ENCODE assay signal across 17 cellular contexts in the genomic region with DNA sequence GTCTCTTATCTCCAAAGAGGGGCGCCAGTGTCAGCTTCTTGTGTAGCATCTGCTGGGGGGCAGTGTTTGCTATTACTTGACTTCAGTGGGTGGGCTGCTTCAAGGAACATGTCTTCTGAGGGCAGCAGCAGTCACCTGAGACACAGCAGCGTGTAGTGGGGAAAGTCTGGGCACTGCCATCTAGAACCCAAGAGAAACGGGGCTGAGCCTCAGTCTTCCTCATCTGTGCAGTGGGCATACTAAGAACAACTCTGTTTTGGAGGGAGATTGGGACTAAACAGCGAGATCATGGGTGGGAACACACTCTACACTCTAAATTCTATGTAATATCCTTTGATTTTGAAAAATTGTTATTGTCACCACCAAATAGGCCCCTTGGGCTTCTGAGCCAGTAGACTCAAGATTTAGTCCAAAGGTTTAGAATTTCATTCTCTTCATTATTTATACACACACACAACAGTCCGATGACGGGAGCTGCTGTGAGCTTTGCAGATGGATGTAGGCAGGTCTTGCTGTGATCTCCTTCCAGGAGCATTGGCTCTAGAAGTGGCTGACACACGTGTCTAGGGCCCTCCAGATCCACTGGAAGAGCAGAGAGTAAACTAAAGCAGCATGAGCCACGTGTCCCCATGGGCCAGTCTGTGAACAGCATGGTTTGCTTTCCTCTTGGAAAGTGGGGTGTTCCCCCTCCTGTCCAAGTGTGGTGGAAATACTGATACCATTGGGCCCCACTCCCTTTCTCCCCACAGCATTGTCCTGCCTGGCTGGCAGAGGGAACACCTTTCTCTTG. TPM values are rescaled to one million over a fixed set of nuclear protein-coding genes. Genes with fewer than 3 reads are reported as not detected.
DNase-seq lines count a peak whose midpoint lies in the region; ATAC-seq and TF ChIP-seq lines count a peak whose summit lies in the region.
"Had no signal": no experiment of that assay in that cellular context is flagged by ENCODE, and none has a peak within 500 bp of the region (broad histone marks: within the 10 kb centered on the region; RNA-seq: fewer than 3 reads in every experiment).

No MANE protein-coding gene starts in this region.

- no peak overlapping the region for H3K27ac ChIP-seq in CD8-positive, alpha-beta T cell (ENCODE audit: low read depth, low read length)
- H3K27ac ChIP-seq in OCI-LY7 (ENCODE audit: low read depth, low read length, poor library complexity, severe bottlenecking), result no peak overlapping the region

- no peak for DNase-seq in CD8-positive, alpha-beta T cell
- no peak for DNase-seq in immature natural killer cell
- DNase-seq in osteocyte (ENCODE audit: extremely low spot score, unreplicated experiment), result no peak
- no peak for DNase-seq in HCEC 1CT
- DNase-seq in activated CD4-positive, alpha-beta memory T cell treated with anti-CD3 and anti-CD28 coated beads for 36 hours, result no peak
- no peak for DNase-seq in MG63
- DNase-seq in OCI-LY7 (ENCODE audit: low spot score), result no peak
- DNase-seq: CD8-positive, alpha-beta memory T cell; EL; KBM-7; NCI-H1092; NCI-H1694; NCI-H2171; SHP77 had no signal

- H3K9me3 ChIP-seq in CD8-positive, alpha-beta T cell (ENCODE audit: low read length), result no peaks in the 10 kb centered on the region
- H3K9me3 ChIP-seq in Loucy (ENCODE audit: insufficient read depth, low read depth, low read length) (no peaks in the 10 kb centered on the region), MG63 (no peaks in the 10 kb centered on the region), OCI-LY7 (ENCODE audit: low read length) (no peaks in the 10 kb centered on the region)

- H3K9me2 ChIP-seq in Loucy (replicated peaks; ENCODE audit: low read depth, low read length) (no peaks in the 10 kb centered on the region), OCI-LY7 (ENCODE audit: insufficient read depth, low read length) (no peaks in the 10 kb centered on the region)

- peaks cover 3% of the 10 kb centered on the region for H3K27me3 Mint-ChIP-seq in CD8-positive, alpha-beta T cell (ENCODE audit: low read depth)
- H3K27me3 Mint-ChIP-seq in immature natural killer cell (ENCODE audit: low read depth in 3 of 3) (peaks cover 3 to 10% (median 4%) of the 10 kb centered on the region in 3 donors), osteocyte (ENCODE audit: unreplicated experiment) (no peaks in the 10 kb centered on the region)
- no peaks in the 10 kb centered on the region for H3K27me3 Mint-ChIP-seq in activated CD4-positive, alpha-beta memory T cell treated with anti-CD3 and anti-CD28 coated beads for 36 hours
- H3K27me3 Mint-ChIP-seq: B cell had no signal

- H3K9me3 Mint-ChIP-seq in CD8-positive, alpha-beta T cell, result no peaks in the 10 kb centered on the region
- H3K9me3 Mint-ChIP-seq in immature natural killer cell (no peaks in the 10 kb centered on the region), osteocyte (ENCODE audit: unreplicated experiment) (no peaks in the 10 kb centered on the region)
- H3K9me3 Mint-ChIP-seq in activated CD4-positive, alpha-beta memory T cell treated with anti-CD3 and anti-CD28 coated beads for 36 hours, result no peaks in the 10 kb centered on the region
- H3K9me3 Mint-ChIP-seq: CD8-positive, alpha-beta memory T cell had no signal

- no peaks in the 10 kb centered on the region for H4K20me1 ChIP-seq in Loucy (ENCODE audit: insufficient read depth, low read length, poor library complexity, severe bottlenecking)
- H4K20me1 ChIP-seq in OCI-LY7 (ENCODE audit: insufficient read depth, low read length), result no peaks in the 10 kb centered on the region

- no peak overlapping the region for H3K4me3 Mint-ChIP-seq in CD8-positive, alpha-beta T cell
- H3K4me3 Mint-ChIP-seq in immature natural killer cell (peak overlapping the region in 3 of 5 donors; percentile 2 to 32 (median 8)), osteocyte (ENCODE audit: unreplicated experiment) (no peak overlapping the region)
- no peak overlapping the region for H3K4me3 Mint-ChIP-seq in activated CD4-positive, alpha-beta memory T cell treated with anti-CD3 and anti-CD28 coated beads for 36 hours
- H3K4me3 Mint-ChIP-seq: B cell had no signal

- H3K4me2 ChIP-seq in Loucy (ENCODE audit: low read depth, low read length, poor library complexity, severe bottlenecking), result no peak overlapping the region
- H3K4me2 ChIP-seq in OCI-LY7 (ENCODE audit: low read length), result no peak overlapping the region

- no peak overlapping the region for H3K9ac ChIP-seq in Loucy (ENCODE audit: low read depth, low read length, poor library complexity, severe bottlenecking)

- H3K36me3 ChIP-seq in CD8-positive, alpha-beta T cell (ENCODE audit: insufficient read depth, low read length), result no peaks in the 10 kb centered on the region
- H3K36me3 ChIP-seq in Loucy (ENCODE audit: insufficient read depth, low read length), result peaks cover 89% of the 10 kb centered on the region
- no peaks in the 10 kb centered on the region for H3K36me3 ChIP-seq in MG63
- H3K36me3 ChIP-seq in OCI-LY7 (ENCODE audit: insufficient read depth, low read length), result no peaks in the 10 kb centered on the region

- peak overlapping the region; percentile 49 for H3K27ac Mint-ChIP-seq in CD8-positive, alpha-beta T cell
- peak overlapping the region; percentile 73 to 93 (median 84) for H3K27ac Mint-ChIP-seq in immature natural killer cell
- peak overlapping the region; percentile 99 for H3K27ac Mint-ChIP-seq in osteocyte (ENCODE audit: unreplicated experiment)
- no peak overlapping the region for H3K27ac Mint-ChIP-seq in activated CD4-positive, alpha-beta memory T cell treated with anti-CD3 and anti-CD28 coated beads for 36 hours
- H3K27ac Mint-ChIP-seq: B cell had no signal

- no peak for ATAC-seq in CD8-positive, alpha-beta T cell
- ATAC-seq: SK-N-SH treated with all-trans-retinoic acid at 6 μM for 48 hours had no signal

- H3K4me1 Mint-ChIP-seq in CD8-positive, alpha-beta T cell (ENCODE audit: low read depth), result peaks cover 9% of the 10 kb centered on the region
- H3K4me1 Mint-ChIP-seq in immature natural killer cell (peaks cover 69 to 89% of the 10 kb centered on the region in 2 donors), osteocyte (ENCODE audit: unreplicated experiment) (peaks cover 71% of the 10 kb centered on the region)
- peaks cover 9% of the 10 kb centered on the region for H3K4me1 Mint-ChIP-seq in activated CD4-positive, alpha-beta memory T cell treated with anti-CD3 and anti-CD28 coated beads for 36 hours (ENCODE audit: low read depth)

- H2AFZ ChIP-seq in Loucy (ENCODE audit: low read length) (no peak overlapping the region), OCI-LY7 (ENCODE audit: low read length) (no peak overlapping the region)

- H3K4me3 ChIP-seq in CD8-positive, alpha-beta T cell (ENCODE audit: low read depth, low read length), result no peak overlapping the region
- no peak overlapping the region for H3K4me3 ChIP-seq in Loucy (ENCODE audit: low read length, poor library complexity, severe bottlenecking)
- H3K4me3 ChIP-seq in MG63, result no peak overlapping the region
- no peak overlapping the region for H3K4me3 ChIP-seq in OCI-LY7 (ENCODE audit: low read depth, low read length, poor library complexity, severe bottlenecking)

- BruUV-seq in OCI-LY7 (replicated peaks; lab: Mats Ljungman, UMichigan), result no TSS peak

- H3F3A ChIP-seq in Loucy (ENCODE audit: low read depth), result peaks cover 9% of the 10 kb centered on the region; the same call in 1 of the 2 replicates

- peaks cover 3% of the 10 kb centered on the region for H3K4me1 ChIP-seq in CD8-positive, alpha-beta T cell (ENCODE audit: insufficient read depth, low read length)
- H3K4me1 ChIP-seq in Loucy (ENCODE audit: insufficient read depth, low read length, poor library complexity, severe bottlenecking) (peaks cover 35% of the 10 kb centered on the region), OCI-LY7 (ENCODE audit: insufficient read depth, low read length, poor library complexity, severe bottlenecking) (no peaks in the 10 kb centered on the region)

- POLR2A ChIA-PET in CD8-positive, alpha-beta T cell (lab: Charles Lee), result interaction anchor here (0.7 kb wide), 1 partner anchor 37 kb away, joined by 3 read pairs; no protein-coding TSS in a partner anchor
- POLR2A ChIA-PET in activated CD4-positive, alpha-beta memory T cell treated with anti-CD3 and anti-CD28 coated beads for 36 hours (lab: Charles Lee), result interaction anchor here (1.0 kb wide), 1 partner anchor 45 kb away, joined by 3 read pairs; no protein-coding TSS in a partner anchor
- POLR2A ChIA-PET in OCI-LY7 (lab: Charles Lee), result no interaction called here

- no peak for TF ChIP-seq CTCF in CD8-positive, alpha-beta T cell (IDR thresholded peaks at IDR 0.05)
- 0 out of 2 replicates have a peak, but pooled peaks have one; percentile 28 for TF ChIP-seq CTCF in Loucy (conservative IDR thresholded peaks at IDR 0.05; ENCODE audit: low read length)
- no peak for TF ChIP-seq CTCF in osteocyte (IDR thresholded peaks at IDR 0.05)
- no peak for TF ChIP-seq CTCF in OCI-LY7 (conservative IDR thresholded peaks at IDR 0.05; ENCODE audit: low read length)

- peaks cover 9% of the 10 kb centered on the region for H3K36me3 Mint-ChIP-seq in CD8-positive, alpha-beta T cell
- peaks cover 28 to 67% (median 32%) of the 10 kb centered on the region in 3 donors for H3K36me3 Mint-ChIP-seq in immature natural killer cell
- peaks cover 42% of the 10 kb centered on the region for H3K36me3 Mint-ChIP-seq in osteocyte (ENCODE audit: unreplicated experiment)
- peaks cover 11% of the 10 kb centered on the region for H3K36me3 Mint-ChIP-seq in activated CD4-positive, alpha-beta memory T cell treated with anti-CD3 and anti-CD28 coated beads for 36 hours

- no peaks in the 10 kb centered on the region for H3K27me3 ChIP-seq in CD8-positive, alpha-beta T cell (ENCODE audit: insufficient read depth, low read length)
- H3K27me3 ChIP-seq in Loucy (ENCODE audit: insufficient read depth, low read length, poor library complexity, severe bottlenecking), result no peaks in the 10 kb centered on the region
- no peaks in the 10 kb centered on the region for H3K27me3 ChIP-seq in MG63

- CTCF ChIA-PET in CD8-positive, alpha-beta T cell (lab: Charles Lee), result no interaction called here
- CTCF ChIA-PET in activated CD4-positive, alpha-beta memory T cell treated with anti-CD3 and anti-CD28 coated beads for 36 hours (lab: Charles Lee), result interaction anchor here (1.4 kb wide), 1 partner anchor 10 kb away, joined by 3 read pairs; no protein-coding TSS in a partner anchor
- CTCF ChIA-PET in OCI-LY7 (lab: Charles Lee; ENCODE audit: unreplicated experiment), result no interaction called here

- intact Hi-C loops in CD8-positive, alpha-beta T cell (cut with DNase I, micrococcal nuclease), result no loop called here
- intact Hi-C loops in activated CD4-positive, alpha-beta memory T cell treated with anti-CD3 and anti-CD28 coated beads for 36 hours (cut with micrococcal nuclease), result no loop called here
- intact Hi-C loops in OCI-LY7 (cut with micrococcal nuclease; ENCODE audit: unreplicated experiment), result no loop called here

- H3K79me2 ChIP-seq in Loucy (ENCODE audit: insufficient read depth, low read length), result peaks cover 33% of the 10 kb centered on the region; the same call in 1 of the 2 replicates
- no peaks in the 10 kb centered on the region for H3K79me2 ChIP-seq in OCI-LY7 (ENCODE audit: insufficient read depth, low read depth, low read length)

RNA-seq across cellular contexts. Expression of a gene that starts 51.7 kb away (rescaled TPM):
- total RNA-seq in CD8-positive, alpha-beta T cell, result 10 to 100 TPM; 29.7 to 31.3 TPM
- 10 to 100 TPM; 11.3 to 20.0 (median 13.1) TPM for polyA plus RNA-seq in immature natural killer cell
- total RNA-seq in osteocyte (13.9 and 15.0 TPM in 2 replicates), OCI-LY7 (2022) (10.2 and 11.4 TPM in 2 replicates)
- 10 to 100 TPM; 12.0 to 12.1 TPM for total RNA-seq in activated CD4-positive, alpha-beta memory T cell treated with anti-CD3 and anti-CD28 coated beads for 36 hours
- total RNA-seq in MG63 (2014; rRNA removed; shearing (Covaris generic); ENCODE audit: low replicate concordance), result 6.1 and 6.7 TPM in 2 replicates
- 5.5 and 6.8 TPM in 2 replicates for total RNA-seq in OCI-LY7 (2014; rRNA removed; shearing (Covaris generic))

Comparison
In these comparisons a context has a peak if more than half of its experiments do, and no peak if none do; other contexts are left out.
1. H3K4me3 Mint-ChIP-seq: peak in immature natural killer cell (3 of 5); none in CD8-positive, alpha-beta T cell (single experiment), osteocyte (single experiment) and activated CD4-positive, alpha-beta memory T cell treated with anti-CD3 and anti-CD28 coated beads for 36 hours (single experiment).